In genomic region chr12:68454855-68455254, GRCh38 we compare ENCODE assay signal across 14 cellular contexts.
A peak's percentile ranks its signal among the peaks of the same experiment; 100 is the strongest.
DNase-seq lines count a peak whose midpoint lies in the region; ATAC-seq and TF ChIP-seq lines count a peak whose summit lies in the region.
"Had no signal": no experiment of that assay in that cellular context is flagged by ENCODE, and none has a peak within 500 bp of the region (broad histone marks: within the 10 kb centered on the region; RNA-seq: fewer than 3 reads in every experiment).

No MANE protein-coding gene starts in this region.

- no peaks in the 10 kb centered on the region for H3K36me3 Mint-ChIP-seq in activated CD4-positive, alpha-beta T cell treated with anti-CD3 and anti-CD28 coated beads, Interleukin-2, amount 10 ng/mL, durations not matched to agents 24 days and 14 days (ENCODE audit: low read depth)
- H3K36me3 Mint-ChIP-seq in activated T-helper 17 cell treated with anti-CD3 and anti-CD28 coated beads, Interleukin-2, amount 50 U/mL, for 72 hours (ENCODE audit: low read depth) = peaks cover 11% of the 10 kb centered on the region

- intact Hi-C loops in activated CD4-positive, alpha-beta T cell treated with anti-CD3 and anti-CD28 coated beads, Interleukin-2, amount 10 ng/mL, durations not matched to agents 24 days and 14 days (cut with micrococcal nuclease) = loop anchor here (5.0 to 10.0 kb wide), 2 partner anchors 232 to 350 kb away; partner anchors contain the start of genes MDM2 and NUP107
- intact Hi-C loops in testis (cut with DNase I; ENCODE audit: low total_unique reads) (no loop called here), posterior vena cava (cut with DNase I) (no loop called here)

- H3K27me3 ChIP-seq in neuronal stem cell (ENCODE audit: control insufficient read depth in 3 of 3, insufficient read depth in 3 of 3, low read depth in 1 of 3, low read length in 3 of 3) (no peaks in the 10 kb centered on the region), testis (no peaks in the 10 kb centered on the region)

- no peak overlapping the region for H4K8ac ChIP-seq in neuronal stem cell (ENCODE audit: low read depth, low read length)

- no peak overlapping the region for H4K91ac ChIP-seq in neuronal stem cell (ENCODE audit: low read depth, low read length, poor library complexity)

- peaks cover 65% of the 10 kb centered on the region for H3K4me1 Mint-ChIP-seq in activated CD4-positive, alpha-beta T cell treated with anti-CD3 and anti-CD28 coated beads, Interleukin-2, amount 10 ng/mL, durations not matched to agents 24 days and 14 days
- peaks cover 54% of the 10 kb centered on the region for H3K4me1 Mint-ChIP-seq in activated T-helper 17 cell treated with anti-CD3 and anti-CD28 coated beads, Interleukin-2, amount 50 U/mL, for 72 hours

- H2BK5ac ChIP-seq in neuronal stem cell (ENCODE audit: low read length) = no peak overlapping the region

- no peak overlapping the region for H3K14ac ChIP-seq in neuronal stem cell (ENCODE audit: low read length)

- peaks cover 13% of the 10 kb centered on the region for H3K9me3 Mint-ChIP-seq in activated CD4-positive, alpha-beta T cell treated with anti-CD3 and anti-CD28 coated beads, Interleukin-2, amount 10 ng/mL, durations not matched to agents 24 days and 14 days
- H3K9me3 Mint-ChIP-seq in activated T-helper 17 cell treated with anti-CD3 and anti-CD28 coated beads, Interleukin-2, amount 50 U/mL, for 72 hours = no peaks in the 10 kb centered on the region

- H3K36me3 ChIP-seq in neuronal stem cell (replicated peaks in 1 of 2; ENCODE audit: control insufficient read depth in 2 of 2, insufficient read depth in 2 of 2, low read length in 2 of 2) (no peaks in the 10 kb centered on the region), testis (ENCODE audit: low read depth, missing control alignments) (no peaks in the 10 kb centered on the region)

- no peak for TF ChIP-seq CTCF in testis (IDR thresholded peaks at IDR 0.05)

- TF ChIP-seq POLR2A in testis (IDR thresholded peaks at IDR 0.05) = no peak

- no peak overlapping the region for H3K23ac ChIP-seq in neuronal stem cell (ENCODE audit: low read depth, low read length, poor library complexity)

- H3K27ac ChIP-seq in neuronal stem cell (replicated peaks; ENCODE audit: low read length) (no peak overlapping the region), testis (no peak overlapping the region)
- H3K27ac ChIP-seq: PC-9 had no signal

- H3K18ac ChIP-seq in neuronal stem cell (ENCODE audit: low read length) = no peak overlapping the region

- no CpG with 5 or more reads among the region's 3 CpGs for WGBS in neuronal stem cell (ENCODE audit: extremely low coverage in 2 of 2, insufficient read length in 2 of 2, insufficient replicate concordance in 1 of 2), 2 donors
- 56 to 57% methylated on average over 3 of the region's 3 CpGs for WGBS in testis, 2 donors

- no peak overlapping the region for H3K4ac ChIP-seq in neuronal stem cell (ENCODE audit: low read length)

- ATAC-seq in activated T-helper 17 cell treated with anti-CD3 and anti-CD28 coated beads, Interleukin-2, amount 50 U/mL, for 72 hours (replicated peaks) = no peak

- H3K4me3 ChIP-seq in neuronal stem cell (ENCODE audit: low read length in 2 of 2) = no peak overlapping the region
- no peak overlapping the region for H3K4me3 ChIP-seq in testis
- H3K4me3 ChIP-seq: PC-9 had no signal

- H3K27ac Mint-ChIP-seq in activated CD4-positive, alpha-beta T cell treated with anti-CD3 and anti-CD28 coated beads, Interleukin-2, amount 10 ng/mL, durations not matched to agents 24 days and 14 days = peak overlapping the region; percentile 26
- peak overlapping the region; percentile 94 for H3K27ac Mint-ChIP-seq in activated T-helper 17 cell treated with anti-CD3 and anti-CD28 coated beads, Interleukin-2, amount 50 U/mL, for 72 hours

- no peak for DNase-seq in activated CD4-positive, alpha-beta T cell treated with anti-CD3 and anti-CD28 coated beads, Interleukin-2, amount 10 ng/mL, durations not matched to agents 24 days and 14 days
- no peak for DNase-seq in activated CD4-positive, alpha-beta T cell treated with anti-CD3 and anti-CD28 coated beads for 1 hour
- DNase-seq in NCI-H2029 treated with DMSO at 0.1 percent for 48 hours (lab: John Stamatoyannopoulos, UW) (peak; percentile 29), neuronal stem cell (ENCODE audit: low spot score) (no peak), testis (no peak), posterior vena cava (ENCODE audit: low spot score) (no peak)
- no peak for DNase-seq in stimulated activated CD4-positive, alpha-beta T cell treated with anti-CD3 and anti-CD28 coated beads, Interleukin-12 subunit alpha, Interleukin-12 subunit beta, amount 100 ng/mL, for 4 hours
- DNase-seq: ACHN; caudate nucleus; islet precursor cell; nucleus accumbens; PC-9; stimulated activated naive CD4-positive, alpha-beta T cell treated with Interleukin-2 at 50 U/mL for 16 hours had no signal

- no peak overlapping the region for H2BK15ac ChIP-seq in neuronal stem cell (ENCODE audit: low read length)

- H3K4me2 ChIP-seq in neuronal stem cell (ENCODE audit: insufficient read depth, low read length, poor library complexity, severe bottlenecking) = no peak overlapping the region
- H3K4me2 ChIP-seq: PC-9 had no signal

- no peak overlapping the region for H2AK5ac ChIP-seq in neuronal stem cell (ENCODE audit: low read depth, low read length)

- H3K4me3 Mint-ChIP-seq in activated CD4-positive, alpha-beta T cell treated with anti-CD3 and anti-CD28 coated beads, Interleukin-2, amount 10 ng/mL, durations not matched to agents 24 days and 14 days = peak overlapping the region; percentile 36
- peak overlapping the region; percentile 63 for H3K4me3 Mint-ChIP-seq in activated T-helper 17 cell treated with anti-CD3 and anti-CD28 coated beads, Interleukin-2, amount 50 U/mL, for 72 hours

- H2BK120ac ChIP-seq in neuronal stem cell (ENCODE audit: low read depth, low read length) = no peak overlapping the region

- H3K9me3 ChIP-seq in neuronal stem cell (replicated peaks in 1 of 2; ENCODE audit: control insufficient read depth in 2 of 2, insufficient read depth in 1 of 2, low read depth in 1 of 2, low read length in 2 of 2) (peaks cover 0 to 3% of the 10 kb centered on the region in 2 donors), testis (no peaks in the 10 kb centered on the region)

- no peaks in the 10 kb centered on the region for H3K79me1 ChIP-seq in neuronal stem cell (ENCODE audit: low read depth, low read length)

- H2AFZ ChIP-seq in neuronal stem cell (ENCODE audit: low read length) = peak overlapping the region; percentile 45
- H2AFZ ChIP-seq: PC-9 had no signal

- H3K4me1 ChIP-seq in neuronal stem cell (ENCODE audit: control insufficient read depth in 2 of 2, insufficient read depth in 1 of 2, low read depth in 1 of 2, low read length in 2 of 2) = peaks cover 2 to 3% of the 10 kb centered on the region in 2 donors
- H3K4me1 ChIP-seq in testis = peaks cover 2% of the 10 kb centered on the region

- H3K9ac ChIP-seq in neuronal stem cell (ENCODE audit: low read depth, low read length, poor library complexity) = no peak overlapping the region

- H3K27me3 Mint-ChIP-seq in activated CD4-positive, alpha-beta T cell treated with anti-CD3 and anti-CD28 coated beads, Interleukin-2, amount 10 ng/mL, durations not matched to agents 24 days and 14 days = no peaks in the 10 kb centered on the region
- H3K27me3 Mint-ChIP-seq in activated T-helper 17 cell treated with anti-CD3 and anti-CD28 coated beads, Interleukin-2, amount 50 U/mL, for 72 hours = no peaks in the 10 kb centered on the region

- no peak overlapping the region for H2BK12ac ChIP-seq in neuronal stem cell (ENCODE audit: low read length)
